Comparison of ENCODE assay signal across 1 cellular context in the genomic region with DNA sequence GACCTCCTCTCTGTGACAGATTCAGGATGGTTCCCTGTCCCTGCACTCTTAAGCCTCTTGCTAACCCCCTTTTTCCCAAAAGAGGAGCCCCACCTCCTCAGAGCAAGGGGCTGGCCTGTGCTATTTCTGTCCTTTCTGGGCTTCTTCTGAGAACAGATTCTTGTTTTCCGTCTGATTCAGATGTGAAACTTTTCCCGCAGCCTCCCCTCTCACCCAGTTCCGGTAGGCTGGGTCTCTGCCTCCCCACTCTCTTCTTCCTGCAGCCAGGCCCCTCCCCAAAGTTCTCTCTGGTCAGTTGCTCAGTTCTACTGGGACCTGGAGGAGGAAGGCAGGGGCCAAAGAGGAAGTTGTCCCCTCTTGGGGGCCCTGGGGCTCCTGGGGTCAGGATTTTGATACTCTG.
TF ChIP-seq lines count a peak whose summit lies in the region.

No MANE protein-coding gene starts in this region.

TF ChIP-seq in H1, 55 proteins besides CTCF, POLR2A, EP300 and RAD21 (continued from another document):
- TF ChIP-seq, protein P1, sequence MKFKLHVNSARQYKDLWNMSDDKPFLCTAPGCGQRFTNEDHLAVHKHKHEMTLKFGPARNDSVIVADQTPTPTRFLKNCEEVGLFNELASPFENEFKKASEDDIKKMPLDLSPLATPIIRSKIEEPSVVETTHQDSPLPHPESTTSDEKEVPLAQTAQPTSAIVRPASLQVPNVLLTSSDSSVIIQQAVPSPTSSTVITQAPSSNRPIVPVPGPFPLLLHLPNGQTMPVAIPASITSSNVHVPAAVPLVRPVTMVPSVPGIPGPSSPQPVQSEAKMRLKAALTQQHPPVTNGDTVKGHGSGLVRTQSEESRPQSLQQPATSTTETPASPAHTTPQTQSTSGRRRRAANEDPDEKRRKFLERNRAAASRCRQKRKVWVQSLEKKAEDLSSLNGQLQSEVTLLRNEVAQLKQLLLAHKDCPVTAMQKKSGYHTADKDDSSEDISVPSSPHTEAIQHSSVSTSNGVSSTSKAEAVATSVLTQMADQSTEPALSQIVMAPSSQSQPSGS (IDR thresholded peaks at IDR 0.05; ENCODE audit: low read length): no peak
- TF ChIP-seq POLR2AphosphoS5 (IDR thresholded peaks at IDR 0.05; ENCODE audit: low read depth, low read length): no peak
TF ChIP-seq in H1: peak in this region for 0.
